Comparison of ENCODE assay signal across 6 cellular contexts in the genomic region with DNA sequence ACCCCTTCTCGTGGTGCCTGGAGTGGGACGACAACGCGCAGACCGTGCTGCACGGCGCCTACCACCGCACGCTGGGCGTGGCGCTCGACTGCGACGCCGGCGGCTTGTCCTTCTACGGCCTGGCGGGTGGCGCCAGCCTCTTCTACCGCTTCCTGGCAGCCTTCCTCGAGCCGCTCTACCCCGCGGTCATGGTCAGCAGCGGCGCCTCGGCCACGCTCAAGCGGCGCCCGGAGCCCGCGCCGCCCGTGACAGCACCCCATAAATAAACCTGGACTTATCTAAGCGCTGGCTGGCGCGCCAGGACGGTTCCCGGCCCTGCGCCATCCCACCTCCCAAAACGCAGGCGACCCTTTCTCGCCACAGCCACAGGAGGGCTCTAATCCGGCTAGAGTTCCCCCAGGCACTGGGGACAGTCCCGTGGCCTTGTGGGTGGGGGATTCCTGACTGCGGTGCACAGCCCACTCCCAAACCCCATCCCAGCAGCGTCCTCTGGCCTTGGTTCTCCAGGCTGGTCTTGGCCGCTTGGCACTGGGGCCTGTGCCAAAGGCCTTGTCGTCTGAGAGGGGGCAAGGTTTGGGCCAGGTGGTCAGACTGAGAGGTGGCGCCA. TPM values are rescaled to one million over a fixed set of nuclear protein-coding genes. Genes with fewer than 3 reads are reported as not detected.
A peak's percentile ranks its signal among the peaks of the same experiment; 100 is the strongest.
DNase-seq lines count a peak whose midpoint lies in the region; ATAC-seq and TF ChIP-seq lines count a peak whose summit lies in the region.

No MANE protein-coding gene starts in this region.

- peak overlapping the region; percentile 54; the same call in 1 of the 2 replicates for H4K91ac ChIP-seq in IMR-90 (ENCODE audit: insufficient read depth, low read depth, low read length)

- no peak overlapping the region for H3K56ac ChIP-seq in IMR-90 (ENCODE audit: extremely low read depth, insufficient read depth, low read length)

- H3K27ac Mint-ChIP-seq in CD8-positive, alpha-beta T cell: peak overlapping the region; percentile 64
- H3K27ac Mint-ChIP-seq in activated naive CD8-positive, alpha-beta T cell treated with anti-CD3 and anti-CD28 coated beads, Interleukin-2, amount 10 ng/mL, durations not matched to agents 7 days and 5 days: no peak overlapping the region

- H3K4me3 Mint-ChIP-seq in CD8-positive, alpha-beta T cell: peak overlapping the region; percentile 71
- H3K4me3 Mint-ChIP-seq in activated naive CD8-positive, alpha-beta T cell treated with anti-CD3 and anti-CD28 coated beads, Interleukin-2, amount 10 ng/mL, durations not matched to agents 7 days and 5 days: peak overlapping the region; percentile 61

- peak overlapping the region; percentile 87 for H2BK120ac ChIP-seq in IMR-90 (ENCODE audit: low read depth, low read length)

- peak in 6 of 7 experiments; percentile 31 to 79 (median 44) for DNase-seq in CD8-positive, alpha-beta T cell
- no peak for DNase-seq in IMR-90
- peak; percentile 67 for DNase-seq in activated naive CD8-positive, alpha-beta T cell treated with anti-CD3 and anti-CD28 coated beads, Interleukin-2, amount 10 ng/mL, durations not matched to agents 7 days and 5 days
- DNase-seq in midbrain (lab: John Stamatoyannopoulos, UW): peak; percentile 64
- no peak for DNase-seq in A673 (ENCODE audit: low spot score)
- no peak for DNase-seq in UCSD-AML1 (lab: John Stamatoyannopoulos, UW; ENCODE audit: unreplicated experiment)

- 19% methylated on average over 27 of the region's 51 CpGs; no CpG with 5 or more reads in 1 of the 2 experiments for WGBS in IMR-90 (ENCODE audit: extremely low coverage in 2 of 2, insufficient read length in 1 of 2), 2 experiments

- ATAC-seq in CD8-positive, alpha-beta T cell: peak; percentile 84
- no peak for ATAC-seq in IMR-90 (ENCODE audit: low read depth)
- peak; percentile 84 for ATAC-seq in activated naive CD8-positive, alpha-beta T cell treated with anti-CD3 and anti-CD28 coated beads, Interleukin-2, amount 10 ng/mL, durations not matched to agents 7 days and 5 days (ENCODE audit: low read depth)

- peak overlapping the region; percentile 52 for H2BK5ac ChIP-seq in IMR-90 (ENCODE audit: low read depth, low read length, poor library complexity, severe bottlenecking)

- no peak for TF ChIP-seq RAD21 in IMR-90 (IDR thresholded peaks at IDR 0.05; ENCODE audit: low read length)

- H2BK20ac ChIP-seq in IMR-90 (ENCODE audit: low read depth, low read length): peak overlapping the region; percentile 62

- H3K27ac ChIP-seq in CD8-positive, alpha-beta T cell (ENCODE audit: low read depth, low read length): peak overlapping the region; percentile 35
- H3K27ac ChIP-seq in IMR-90 (ENCODE audit: insufficient read depth, low read length) (no peak overlapping the region), A673 (ENCODE audit: low read depth, low read length, poor library complexity, severe bottlenecking) (no peak overlapping the region)

- BruUV-seq in IMR-90 (replicated peaks; lab: Mats Ljungman, UMichigan) (no TSS peak), A673 (replicated peaks; lab: Mats Ljungman, UMichigan) (no TSS peak)

- H3K4me1 ChIP-seq in CD8-positive, alpha-beta T cell (ENCODE audit: insufficient read depth, low read length): peaks cover 10% of the 10 kb centered on the region
- H3K4me1 ChIP-seq in IMR-90 (ENCODE audit: control insufficient read depth, insufficient read depth, low read length): peaks cover 21% of the 10 kb centered on the region
- peaks cover 15% of the 10 kb centered on the region for H3K4me1 ChIP-seq in A673 (ENCODE audit: insufficient read depth, low read length, poor library complexity, severe bottlenecking)

- peak overlapping the region; percentile 79 for H2AK9ac ChIP-seq in IMR-90 (replicated peaks; ENCODE audit: low read depth, low read length, poor library complexity)

- TF ChIP-seq POLR2A in IMR-90 (IDR thresholded peaks at IDR 0.05; ENCODE audit: low read depth, low read length): no peak

- H2BK15ac ChIP-seq in IMR-90 (ENCODE audit: low read depth, low read length): peak overlapping the region; percentile 10; the same call in 1 of the 3 replicates

- dilution Hi-C loops in IMR-90 (cut with HindIII; ENCODE audit: low sequenced_read_pairs, unreplicated experiment): no loop called here

- H3K4ac ChIP-seq in IMR-90 (ENCODE audit: low read depth, low read length): peak overlapping the region; percentile 75

- no peaks in the 10 kb centered on the region for H3K27me3 ChIP-seq in CD8-positive, alpha-beta T cell (ENCODE audit: insufficient read depth, low read length)
- H3K27me3 ChIP-seq in IMR-90 (ENCODE audit: control insufficient read depth, insufficient read depth, low read length): no peaks in the 10 kb centered on the region
- H3K27me3 ChIP-seq in A673 (replicated peaks; ENCODE audit: insufficient read depth, low read depth, low read length, poor library complexity): no peaks in the 10 kb centered on the region

- H2AK5ac ChIP-seq in IMR-90 (ENCODE audit: low read depth, low read length): peak overlapping the region; percentile 60

- H3K36me3 Mint-ChIP-seq in CD8-positive, alpha-beta T cell: no peaks in the 10 kb centered on the region
- H3K36me3 Mint-ChIP-seq in activated naive CD8-positive, alpha-beta T cell treated with anti-CD3 and anti-CD28 coated beads, Interleukin-2, amount 10 ng/mL, durations not matched to agents 7 days and 5 days: no peaks in the 10 kb centered on the region

- no peak overlapping the region for H3K18ac ChIP-seq in IMR-90 (ENCODE audit: low read depth, low read length)

- H3K27me3 Mint-ChIP-seq in CD8-positive, alpha-beta T cell (ENCODE audit: low read depth): no peaks in the 10 kb centered on the region
- H3K27me3 Mint-ChIP-seq in activated naive CD8-positive, alpha-beta T cell treated with anti-CD3 and anti-CD28 coated beads, Interleukin-2, amount 10 ng/mL, durations not matched to agents 7 days and 5 days: no peaks in the 10 kb centered on the region

- intact Hi-C loops in CD8-positive, alpha-beta T cell (cut with DNase I, micrococcal nuclease): no loop called here
- intact Hi-C loops in IMR-90 (cut with micrococcal nuclease): no loop called here
- intact Hi-C loops in A673 (cut with micrococcal nuclease; ENCODE audit: unreplicated experiment): no loop called here

- no peaks in the 10 kb centered on the region for H3K79me1 ChIP-seq in IMR-90 (ENCODE audit: low read depth in 1 of 2, low read length in 2 of 2)

- H4K20me1 ChIP-seq in IMR-90 (ENCODE audit: insufficient read depth, low read length): no peaks in the 10 kb centered on the region

- CTCF ChIA-PET in CD8-positive, alpha-beta T cell (lab: Charles Lee): interaction anchor here (0.5 to 1.7 kb wide), 5 partner anchors 37 to 476 kb away, joined by 3 to 5 read pairs (median 4); no protein-coding TSS in a partner anchor
- CTCF ChIA-PET in IMR-90 (lab: Yijun Ruan, JAX) (interaction anchor here (1.2 to 1.7 kb wide), 3 partner anchors 28 to 56 kb away, joined by 4 to 12 read pairs (median 4); no protein-coding TSS in a partner anchor), A673 (lab: Charles Lee) (no interaction called here)

- H3K23ac ChIP-seq in IMR-90 (ENCODE audit: low read depth, low read length): peak overlapping the region; percentile 10; the same call in 1 of the 2 replicates

- peak overlapping the region; percentile 67; the same call in 1 of the 2 replicates for H4K5ac ChIP-seq in IMR-90 (ENCODE audit: low read depth, low read length)

- H3K4me3 ChIP-seq in CD8-positive, alpha-beta T cell (ENCODE audit: low read depth, low read length): peak overlapping the region; percentile 43
- H3K4me3 ChIP-seq in IMR-90 (ENCODE audit: insufficient read depth, low read depth, low read length) (no peak overlapping the region), A673 (ENCODE audit: low read depth, low read length, poor library complexity, severe bottlenecking) (no peak overlapping the region)

- no peaks in the 10 kb centered on the region for H3K36me3 ChIP-seq in CD8-positive, alpha-beta T cell (ENCODE audit: insufficient read depth, low read length)
- H3K36me3 ChIP-seq in IMR-90 (ENCODE audit: control insufficient read depth, insufficient read depth, low read length) (no peaks in the 10 kb centered on the region), A673 (ENCODE audit: insufficient read depth, low read length, poor library complexity, severe bottlenecking) (no peaks in the 10 kb centered on the region)

- peaks cover 20% of the 10 kb centered on the region for H3K9me1 ChIP-seq in IMR-90 (ENCODE audit: insufficient read depth, low read length)

- no peak overlapping the region for H3K4me2 ChIP-seq in IMR-90 (ENCODE audit: low read depth, low read length)

- peak overlapping the region; percentile 67; the same call in 1 of the 2 replicates for H3K14ac ChIP-seq in IMR-90 (replicated peaks; ENCODE audit: low read depth, low read length)

- H3K4me1 Mint-ChIP-seq in CD8-positive, alpha-beta T cell (ENCODE audit: low read depth): peaks cover 5% of the 10 kb centered on the region
- H3K4me1 Mint-ChIP-seq in activated naive CD8-positive, alpha-beta T cell treated with anti-CD3 and anti-CD28 coated beads, Interleukin-2, amount 10 ng/mL, durations not matched to agents 7 days and 5 days: no peaks in the 10 kb centered on the region

- H2AFZ ChIP-seq in IMR-90 (replicated peaks; ENCODE audit: low read length, poor library complexity): peak overlapping the region; percentile 82

- in situ Hi-C loops in IMR-90 (cut with MboI; ENCODE audit: low sequenced_read_pairs): no loop called here

- peak overlapping the region; percentile 71 to 77; a peak in 3 of 4 replicates for H4K8ac ChIP-seq in IMR-90 (ENCODE audit: low read depth in 2 of 2, low read length in 2 of 2)

- no peak overlapping the region for H3K9ac ChIP-seq in IMR-90 (ENCODE audit: low read depth, low read length)

- POLR2A ChIA-PET in CD8-positive, alpha-beta T cell (lab: Charles Lee): interaction anchor here (1.1 to 1.2 kb wide), 2 partner anchors 11 to 34 kb away, joined by 3 to 7 read pairs; a partner anchor contains a TSS
- POLR2A ChIA-PET in IMR-90 (lab: Charles Lee; ENCODE audit: unreplicated experiment): no interaction called here
- POLR2A ChIA-PET in activated naive CD8-positive, alpha-beta T cell treated with anti-CD3 and anti-CD28 coated beads, Interleukin-2, amount 10 ng/mL, durations not matched to agents 7 days and 5 days (lab: Charles Lee): interaction anchor here (1.1 to 1.3 kb wide), 2 partner anchors 10 to 31 kb away, joined by 3 to 7 read pairs; a partner anchor contains a TSS
- POLR2A ChIA-PET in A673 (lab: Charles Lee; ENCODE audit: low non-redundant PET): no interaction called here

- no peak for TF ChIP-seq CTCF in CD8-positive, alpha-beta T cell (IDR thresholded peaks at IDR 0.05)
- TF ChIP-seq CTCF in IMR-90 (conservative IDR thresholded peaks at IDR 0.05; ENCODE audit: low read depth, low read length) (no peak), A673 (conservative IDR thresholded peaks at IDR 0.05; ENCODE audit: low read depth, low read length) (no peak)

- H3K9me3 Mint-ChIP-seq in CD8-positive, alpha-beta T cell: no peaks in the 10 kb centered on the region
- no peaks in the 10 kb centered on the region for H3K9me3 Mint-ChIP-seq in activated naive CD8-positive, alpha-beta T cell treated with anti-CD3 and anti-CD28 coated beads, Interleukin-2, amount 10 ng/mL, durations not matched to agents 7 days and 5 days

- no peaks in the 10 kb centered on the region for H3K9me3 ChIP-seq in CD8-positive, alpha-beta T cell (ENCODE audit: low read length)
- H3K9me3 ChIP-seq in IMR-90 (ENCODE audit: control insufficient read depth, insufficient read depth, low read length) (no peaks in the 10 kb centered on the region), A673 (ENCODE audit: low read depth, low read length, poor library complexity, severe bottlenecking) (no peaks in the 10 kb centered on the region)

RNA-seq across cellular contexts. Expression of a gene that starts 10.2 kb away (rescaled TPM):
- 1 to 10 TPM; 2.9 to 3.6 TPM for total RNA-seq in CD8-positive, alpha-beta T cell
- total RNA-seq in IMR-90 (2012; rRNA removed) (1.1 and 1.8 TPM in 2 replicates), A673 (2021) (0.80 and 3.1 TPM in 2 replicates)
- polyA plus RNA-seq in IMR-90 (2012; rRNA removed): 5.9 and 7.1 TPM in 2 replicates
- polyA plus RNA-seq in IMR-90 (2012; cell fraction: cytosol; rRNA removed): 1.9 and 9.5 TPM in 2 replicates
- polyA plus RNA-seq in IMR-90 (2012; cell fraction: nucleus; rRNA removed; ENCODE audit: low replicate concordance): 19.4 and 39.3 TPM in 2 replicates
- 10 to 100 TPM in 1 of 2 experiments, 1 to 10 TPM in 1; 9.1 to 11.0 TPM for total RNA-seq in activated naive CD8-positive, alpha-beta T cell treated with anti-CD3 and anti-CD28 coated beads, Interleukin-2, amount 10 ng/mL, durations not matched to agents 7 days and 5 days

RNA-seq across cellular contexts. Expression of a gene that starts 30.6 kb away (rescaled TPM):
- 10 to 100 TPM; 29.4 to 31.7 TPM for total RNA-seq in CD8-positive, alpha-beta T cell
- total RNA-seq in IMR-90 (2012; rRNA removed) (9.1 and 9.4 TPM in 2 replicates), A673 (2021) (25.6 and 25.7 TPM in 2 replicates)
- polyA plus RNA-seq in IMR-90 (2012; rRNA removed): 18.3 and 18.4 TPM in 2 replicates
- 10.8 and 16.4 TPM in 2 replicates for polyA plus RNA-seq in IMR-90 (2012; cell fraction: cytosol; rRNA removed)
- polyA plus RNA-seq in IMR-90 (2012; cell fraction: nucleus; rRNA removed; ENCODE audit: low replicate concordance): 9.9 and 12.6 TPM in 2 replicates
- total RNA-seq in activated naive CD8-positive, alpha-beta T cell treated with anti-CD3 and anti-CD28 coated beads, Interleukin-2, amount 10 ng/mL, durations not matched to agents 7 days and 5 days: 10 to 100 TPM; 20.4 to 22.4 TPM

RNA-seq across cellular contexts. Expression of a gene that starts 30.8 kb away (rescaled TPM):
- total RNA-seq in CD8-positive, alpha-beta T cell: 10 to 100 TPM; 69.9 to 71.6 TPM
- total RNA-seq in IMR-90 (2012; rRNA removed) (365 and 373 TPM in 2 replicates), A673 (2021) (291 and 311 TPM in 2 replicates)
- 331 and 425 TPM in 2 replicates for polyA plus RNA-seq in IMR-90 (2012; rRNA removed)
- polyA plus RNA-seq in IMR-90 (2012; cell fraction: cytosol; rRNA removed): 109 and 263 TPM in 2 replicates
- 38.0 and 159 TPM in 2 replicates for polyA plus RNA-seq in IMR-90 (2012; cell fraction: nucleus; rRNA removed; ENCODE audit: low replicate concordance)
- total RNA-seq in activated naive CD8-positive, alpha-beta T cell treated with anti-CD3 and anti-CD28 coated beads, Interleukin-2, amount 10 ng/mL, durations not matched to agents 7 days and 5 days: 100 to 1,000 TPM; 196 to 199 TPM

RNA-seq across cellular contexts. Expression of a gene that starts 32.2 kb away (rescaled TPM):
- 1 to 10 TPM; 2.0 to 3.0 TPM for total RNA-seq in CD8-positive, alpha-beta T cell
- total RNA-seq in IMR-90 (2012; rRNA removed) (1.7 and 1.8 TPM in 2 replicates), A673 (2021) (11.8 and 12.3 TPM in 2 replicates)
- 6.9 and 7.3 TPM in 2 replicates for polyA plus RNA-seq in IMR-90 (2012; rRNA removed)
- 7.1 and 7.3 TPM in 2 replicates for polyA plus RNA-seq in IMR-90 (2012; cell fraction: cytosol; rRNA removed)
- polyA plus RNA-seq in IMR-90 (2012; cell fraction: nucleus; rRNA removed; ENCODE audit: low replicate concordance): 4.8 and 7.7 TPM in 2 replicates
- 10 to 100 TPM; 16.2 to 17.6 TPM for total RNA-seq in activated naive CD8-positive, alpha-beta T cell treated with anti-CD3 and anti-CD28 coated beads, Interleukin-2, amount 10 ng/mL, durations not matched to agents 7 days and 5 days

RNA-seq across cellular contexts. Expression of a gene that starts 53.9 kb away (rescaled TPM):
- total RNA-seq in CD8-positive, alpha-beta T cell: 10 to 100 TPM; 19.3 to 20.4 TPM
- total RNA-seq in IMR-90 (2012; rRNA removed) (23.1 and 24.0 TPM in 2 replicates), A673 (2021) (43.3 and 50.0 TPM in 2 replicates)
- 44.6 and 62.1 TPM in 2 replicates for polyA plus RNA-seq in IMR-90 (2012; rRNA removed)
- polyA plus RNA-seq in IMR-90 (2012; cell fraction: cytosol; rRNA removed): 36.7 and 49.9 TPM in 2 replicates
- 78.2 and 163 TPM in 2 replicates for polyA plus RNA-seq in IMR-90 (2012; cell fraction: nucleus; rRNA removed; ENCODE audit: low replicate concordance)
- total RNA-seq in activated naive CD8-positive, alpha-beta T cell treated with anti-CD3 and anti-CD28 coated beads, Interleukin-2, amount 10 ng/mL, durations not matched to agents 7 days and 5 days: 10 to 100 TPM; 69.9 to 70.8 TPM

Comparison
In these comparisons a context has a peak if more than half of its experiments do, and no peak if none do; other contexts are left out.
1. DNase-seq: peak in CD8-positive, alpha-beta T cell (6 of 7), activated naive CD8-positive, alpha-beta T cell treated with anti-CD3 and anti-CD28 coated beads, Interleukin-2, amount 10 ng/mL, durations not matched to agents 7 days and 5 days (single experiment) and midbrain (single experiment); none in IMR-90 (single experiment), A673 (single experiment) and UCSD-AML1 (single experiment).
2. POLR2A ChIA-PET loops: an anchor here in CD8-positive, alpha-beta T cell (1.1 to 1.2 kb wide) and activated naive CD8-positive, alpha-beta T cell treated with anti-CD3 and anti-CD28 coated beads, Interleukin-2, amount 10 ng/mL, durations not matched to agents 7 days and 5 days (1.1 to 1.3 kb wide); none called in IMR-90 and A673.